In the genomic region with DNA sequence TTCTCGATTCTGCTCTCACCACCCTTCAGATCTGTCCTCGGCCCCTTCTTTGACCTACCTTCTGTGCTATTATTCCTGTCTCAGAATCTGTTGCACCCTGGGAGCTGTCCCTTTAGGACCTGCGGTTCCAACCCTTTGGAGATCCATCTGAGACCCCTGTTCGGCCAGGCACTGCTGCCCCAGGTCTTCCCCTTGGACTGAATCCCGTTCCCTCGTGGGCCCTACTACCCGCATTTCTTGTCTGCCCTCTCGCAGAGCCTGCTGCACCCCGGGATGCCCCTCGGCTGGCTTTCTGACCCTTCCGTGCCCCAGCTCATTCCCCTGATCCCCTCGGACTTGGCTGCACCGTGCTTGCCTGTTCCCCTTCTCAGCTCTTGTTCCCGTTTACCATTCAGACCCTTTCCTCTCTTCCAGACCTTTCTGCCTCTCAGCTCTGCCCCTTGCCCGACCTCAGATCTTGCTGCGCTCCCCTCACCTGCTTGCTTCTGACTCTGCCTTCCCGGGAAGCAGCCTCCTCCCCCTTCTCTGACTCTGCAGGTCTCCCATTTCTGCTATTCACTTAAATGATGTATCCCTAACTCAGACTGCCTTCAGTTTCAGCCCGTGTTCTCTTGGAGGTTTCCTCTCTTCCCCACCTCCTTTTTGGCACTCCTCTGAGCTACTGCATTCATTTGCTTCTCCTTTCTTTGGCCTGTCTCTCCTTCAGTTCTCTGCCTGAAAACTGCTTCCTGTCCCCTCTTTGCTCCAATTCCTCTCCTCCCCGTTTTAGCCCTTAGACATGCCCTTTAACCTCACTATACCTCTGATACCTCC, we compare ENCODE assay signal across 1 cellular context.
A peak's percentile ranks its signal among the peaks of the same experiment; 100 is the strongest.
TF ChIP-seq lines count a peak whose summit lies in the region.

No MANE protein-coding gene starts in this region.

TF ChIP-seq in K562, 482 proteins besides CTCF, POLR2A, EP300 and RAD21 (continued from another document):
- TF ChIP-seq, protein P1, sequence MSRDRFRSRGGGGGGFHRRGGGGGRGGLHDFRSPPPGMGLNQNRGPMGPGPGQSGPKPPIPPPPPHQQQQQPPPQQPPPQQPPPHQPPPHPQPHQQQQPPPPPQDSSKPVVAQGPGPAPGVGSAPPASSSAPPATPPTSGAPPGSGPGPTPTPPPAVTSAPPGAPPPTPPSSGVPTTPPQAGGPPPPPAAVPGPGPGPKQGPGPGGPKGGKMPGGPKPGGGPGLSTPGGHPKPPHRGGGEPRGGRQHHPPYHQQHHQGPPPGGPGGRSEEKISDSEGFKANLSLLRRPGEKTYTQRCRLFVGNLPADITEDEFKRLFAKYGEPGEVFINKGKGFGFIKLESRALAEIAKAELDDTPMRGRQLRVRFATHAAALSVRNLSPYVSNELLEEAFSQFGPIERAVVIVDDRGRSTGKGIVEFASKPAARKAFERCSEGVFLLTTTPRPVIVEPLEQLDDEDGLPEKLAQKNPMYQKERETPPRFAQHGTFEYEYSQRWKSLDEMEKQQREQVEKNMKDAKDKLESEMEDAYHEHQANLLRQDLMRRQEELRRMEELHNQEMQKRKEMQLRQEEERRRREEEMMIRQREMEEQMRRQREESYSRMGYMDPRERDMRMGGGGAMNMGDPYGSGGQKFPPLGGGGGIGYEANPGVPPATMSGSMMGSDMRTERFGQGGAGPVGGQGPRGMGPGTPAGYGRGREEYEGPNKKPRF (IDR thresholded peaks at IDR 0.05; ENCODE audit: low read depth, low read length) = no peak
- TF ChIP-seq HLTF (IDR thresholded peaks at IDR 0.05) = peak; percentile 53; the same call in 1 of the 2 replicates
- 0 out of 2 replicates have a peak, but pooled peaks have one; percentile 19 for TF ChIP-seq ETV1 (tag; conservative IDR thresholded peaks at IDR 0.05; ENCODE audit: low read depth)
- TF ChIP-seq FOXA1 (IDR thresholded peaks at IDR 0.05; ENCODE audit: borderline replicate concordance) = no peak
- TF ChIP-seq CEBPG (CRISPR knock-in tag; IDR thresholded peaks at IDR 0.05) = no peak
- no peak for TF ChIP-seq CEBPG (tag; conservative IDR thresholded peaks at IDR 0.05 in 1 of 2, IDR thresholded peaks at IDR 0.05 in 1 of 2)
- 0 out of 2 replicates have a peak, but pooled peaks have one; percentile 5 for TF ChIP-seq SMARCA4 (IDR thresholded peaks at IDR 0.05)
- TF ChIP-seq, protein P2, sequence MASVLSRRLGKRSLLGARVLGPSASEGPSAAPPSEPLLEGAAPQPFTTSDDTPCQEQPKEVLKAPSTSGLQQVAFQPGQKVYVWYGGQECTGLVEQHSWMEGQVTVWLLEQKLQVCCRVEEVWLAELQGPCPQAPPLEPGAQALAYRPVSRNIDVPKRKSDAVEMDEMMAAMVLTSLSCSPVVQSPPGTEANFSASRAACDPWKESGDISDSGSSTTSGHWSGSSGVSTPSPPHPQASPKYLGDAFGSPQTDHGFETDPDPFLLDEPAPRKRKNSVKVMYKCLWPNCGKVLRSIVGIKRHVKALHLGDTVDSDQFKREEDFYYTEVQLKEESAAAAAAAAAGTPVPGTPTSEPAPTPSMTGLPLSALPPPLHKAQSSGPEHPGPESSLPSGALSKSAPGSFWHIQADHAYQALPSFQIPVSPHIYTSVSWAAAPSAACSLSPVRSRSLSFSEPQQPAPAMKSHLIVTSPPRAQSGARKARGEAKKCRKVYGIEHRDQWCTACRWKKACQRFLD (CRISPR knock-in tag; IDR thresholded peaks at IDR 0.05) = peak; percentile 2; the same call in 1 of the 2 replicates
- no peak for TF ChIP-seq FOXM1 (IDR thresholded peaks at IDR 0.05; ENCODE audit: low read depth)
- no peak for TF ChIP-seq FOXM1 (CRISPR knock-in tag; IDR thresholded peaks at IDR 0.05; ENCODE audit: low read depth)
TF ChIP-seq in K562: peak in this region for 28.
